17 cellular contexts compared by ENCODE assay signal in genomic region chr3:115217292-115217677, GRCh38.
DNase-seq lines count a peak whose midpoint lies in the region; ATAC-seq, FAIRE-seq and TF ChIP-seq lines count a peak whose summit lies in the region.
"Had no signal": no experiment of that assay in that cellular context is flagged by ENCODE, and none has a peak within 500 bp of the region (broad histone marks: within the 10 kb centered on the region; RNA-seq: fewer than 3 reads in every experiment).

No MANE protein-coding gene starts in this region.

- H3K4me1 Mint-ChIP-seq in glutamatergic neuron (ENCODE audit: low read depth, unreplicated experiment) = peaks cover 17% of the 10 kb centered on the region
- H3K4me1 Mint-ChIP-seq in activated CD4-positive, alpha-beta memory T cell treated with anti-CD3 and anti-CD28 coated beads for 36 hours (ENCODE audit: low read depth) = no peaks in the 10 kb centered on the region
- H3K4me1 Mint-ChIP-seq: CD4-positive, CD25-positive, alpha-beta regulatory T cell had no signal

- H2AFZ ChIP-seq in HepG2 (ENCODE audit: low read length) = no peak overlapping the region
- peak overlapping the region; percentile 38 for H2AFZ ChIP-seq in smooth muscle cell (ENCODE audit: low read depth)

- in situ Hi-C loops in HepG2 (cut with HindIII; ENCODE audit: extremely low pct_ligation_motif_present, low pct_unique_long_range_greater_than_20kb) = loop anchor here (5.0 kb wide), 2 partner anchors 475 to 600 kb away; no protein-coding TSS in a partner anchor

- TF ChIP-seq POLR2A in HepG2 (IDR thresholded peaks at IDR 0.05; ENCODE audit: insufficient read depth in 1 of 2, low read depth in 2 of 2, low read length in 2 of 2) = no peak
- no peak for TF ChIP-seq POLR2A in right lobe of liver (IDR thresholded peaks at IDR 0.05)

- H3K4me2 ChIP-seq in HepG2 (ENCODE audit: low read depth, low read length) (no peak overlapping the region), smooth muscle cell (peak overlapping the region; percentile 12)
- H3K4me2 ChIP-seq: BLaER1 had no signal

- H3F3A ChIP-seq in smooth muscle cell (ENCODE audit: low read depth) = peaks cover 3% of the 10 kb centered on the region

- H3K79me2 ChIP-seq in HepG2 (ENCODE audit: insufficient read depth, low read length) (no peaks in the 10 kb centered on the region), smooth muscle cell (ENCODE audit: low read depth) (no peaks in the 10 kb centered on the region)

- 2% methylated on average over 2 of the region's 2 CpGs for WGBS in HepG2 (ENCODE audit: low lambda C conversion rate)
- 2% methylated on average over 2 of the region's 2 CpGs for WGBS in right lobe of liver (ENCODE audit: insufficient coverage, low coverage, low lambda C conversion rate, missing lambda C conversion rate)
- WGBS in smooth muscle cell (ENCODE audit: low lambda C conversion rate) = 18% methylated on average over 2 of the region's 2 CpGs

- peaks cover 15% of the 10 kb centered on the region for H3K4me1 ChIP-seq in HepG2 (ENCODE audit: insufficient read depth, low read length)
- no peaks in the 10 kb centered on the region for H3K4me1 ChIP-seq in right lobe of liver
- H3K4me1 ChIP-seq in RWPE2 (ENCODE audit: insufficient read depth, poor library complexity, severe bottlenecking) = peaks cover 5% of the 10 kb centered on the region
- peaks cover 12% of the 10 kb centered on the region for H3K4me1 ChIP-seq in smooth muscle cell (ENCODE audit: low read depth)
- H3K4me1 ChIP-seq in tibial artery = peaks cover 0 to 10% (median 2%) of the 10 kb centered on the region in 4 donors
- H3K4me1 ChIP-seq: BLaER1 had no signal

- TF ChIP-seq RAD21 in HepG2 (CRISPR knock-in tag; IDR thresholded peaks at IDR 0.05) = no peak

- intact Hi-C loops in HepG2 (cut with micrococcal nuclease; ENCODE audit: unreplicated experiment) = loop anchor here (1.0 to 10.0 kb wide), 6 partner anchors 122 to 708 kb away; no protein-coding TSS in a partner anchor
- intact Hi-C loops in right lobe of liver (cut with DNase I) = no loop called here
- intact Hi-C loops in tibial artery (cut with DNase I; ENCODE audit: low total_unique reads) = loop anchor here (5.0 kb wide), 2 partner anchors 475 to 570 kb away; no protein-coding TSS in a partner anchor
- intact Hi-C loops in activated CD4-positive, alpha-beta memory T cell treated with anti-CD3 and anti-CD28 coated beads for 36 hours (cut with micrococcal nuclease) = loop anchor here (1.0 to 10.0 kb wide), 3 partner anchors 476 to 600 kb away; no protein-coding TSS in a partner anchor

- no peaks in the 10 kb centered on the region for H3K9me3 ChIP-seq in HepG2 (ENCODE audit: low read length)
- no peaks in the 10 kb centered on the region for H3K9me3 ChIP-seq in right lobe of liver
- H3K9me3 ChIP-seq in RWPE2 (ENCODE audit: severe bottlenecking) = no peaks in the 10 kb centered on the region
- no peaks in the 10 kb centered on the region for H3K9me3 ChIP-seq in smooth muscle cell (replicated peaks; ENCODE audit: low read depth)
- no peaks in the 10 kb centered on the region for H3K9me3 ChIP-seq in tibial artery
- H3K9me3 ChIP-seq: BLaER1, SJSA1 had no signal

- FAIRE-seq in HepG2 (lab: Jason Lieb, UNC) = no peak
- FAIRE-seq: GM19239 had no signal

- peak overlapping the region; percentile 99 for H3K27ac Mint-ChIP-seq in glutamatergic neuron (ENCODE audit: unreplicated experiment)
- no peak overlapping the region for H3K27ac Mint-ChIP-seq in activated CD4-positive, alpha-beta memory T cell treated with anti-CD3 and anti-CD28 coated beads for 36 hours
- H3K27ac Mint-ChIP-seq: CD4-positive, CD25-positive, alpha-beta regulatory T cell; H9; IgD-negative memory B cell had no signal

- H3K4me3 ChIP-seq in HepG2 (replicated peaks in 1 of 3; ENCODE audit: insufficient read depth in 1 of 3, low read depth in 2 of 3, low read length in 3 of 3) = no peak overlapping the region
- H3K4me3 ChIP-seq in right lobe of liver = no peak overlapping the region
- no peak overlapping the region for H3K4me3 ChIP-seq in RWPE2 (ENCODE audit: severe bottlenecking)
- H3K4me3 ChIP-seq in smooth muscle cell = no peak overlapping the region
- no peak overlapping the region for H3K4me3 ChIP-seq in tibial artery
- H3K4me3 ChIP-seq: BLaER1, SJSA1 had no signal

- no peaks in the 10 kb centered on the region for H4K20me1 ChIP-seq in HepG2 (ENCODE audit: insufficient read depth, low read length)
- no peaks in the 10 kb centered on the region for H4K20me1 ChIP-seq in smooth muscle cell (ENCODE audit: low read depth)
- H4K20me1 ChIP-seq: BLaER1 had no signal

- DNase-seq in HepG2 (ENCODE audit: low spot score) (no peak), right lobe of liver (no peak), RWPE2 (ENCODE audit: low spot score) (no peak), glutamatergic neuron (no peak), smooth muscle cell (lab: John Stamatoyannopoulos, UW; ENCODE audit: unreplicated experiment) (no peak), tibial artery (no peak), SKM-1 treated with dmso at 0.1 percent for 144 hours (lab: John Stamatoyannopoulos, UW; ENCODE audit: unreplicated experiment) (no peak)
- no peak for DNase-seq in activated CD4-positive, alpha-beta memory T cell treated with anti-CD3 and anti-CD28 coated beads for 36 hours
- DNase-seq: 8988T, H9, Right ventricle myocardium superior had no signal

- TF ChIP-seq EP300 in HepG2 (IDR thresholded peaks at IDR 0.05; ENCODE audit: low read depth in 2 of 2, low read length in 2 of 2) (no peak), HepG2 (CRISPR knock-in tag; IDR thresholded peaks at IDR 0.05; ENCODE audit: borderline replicate concordance) (no peak)

- H3K36me3 Mint-ChIP-seq in glutamatergic neuron (ENCODE audit: unreplicated experiment) = no peaks in the 10 kb centered on the region
- H3K36me3 Mint-ChIP-seq in activated CD4-positive, alpha-beta memory T cell treated with anti-CD3 and anti-CD28 coated beads for 36 hours = peaks cover 2% of the 10 kb centered on the region
- H3K36me3 Mint-ChIP-seq: IgD-negative memory B cell had no signal

- H3K36me3 ChIP-seq in HepG2 (replicated peaks in 1 of 2; ENCODE audit: control insufficient read depth in 1 of 2, insufficient read depth in 2 of 2, low read length in 2 of 2) (no peaks in the 10 kb centered on the region), right lobe of liver (no peaks in the 10 kb centered on the region), RWPE2 (ENCODE audit: low read depth) (no peaks in the 10 kb centered on the region), smooth muscle cell (ENCODE audit: low read depth) (no peaks in the 10 kb centered on the region), tibial artery (no peaks in the 10 kb centered on the region)
- H3K36me3 ChIP-seq: BLaER1, SJSA1 had no signal

- H3K4me3 Mint-ChIP-seq in glutamatergic neuron (ENCODE audit: unreplicated experiment) = no peak overlapping the region
- H3K4me3 Mint-ChIP-seq in activated CD4-positive, alpha-beta memory T cell treated with anti-CD3 and anti-CD28 coated beads for 36 hours = no peak overlapping the region
- H3K4me3 Mint-ChIP-seq: CD4-positive, CD25-positive, alpha-beta regulatory T cell; H9; IgD-negative memory B cell had no signal

- no TSS peak for BruUV-seq in HepG2 (replicated peaks; lab: Mats Ljungman, UMichigan)

- CTCF ChIA-PET in HepG2 (lab: Yijun Ruan, JAX; ENCODE audit: low intra/inter-chr PET ratio, low total read pairs) = interaction anchor here (1.3 to 1.5 kb wide), 3 partner anchors 475 to 602 kb away, joined by 6 to 9 read pairs (median 6); no protein-coding TSS in a partner anchor
- CTCF ChIA-PET in activated CD4-positive, alpha-beta memory T cell treated with anti-CD3 and anti-CD28 coated beads for 36 hours (lab: Charles Lee) = interaction anchor here (0.6 to 2.2 kb wide), 11 partner anchors 18 to 601 kb away, joined by 3 to 24 read pairs (median 4); no protein-coding TSS in a partner anchor

- ATAC-seq in HepG2 (no peak), right lobe of liver (no peak), RWPE2 (ENCODE audit: low read depth) (peak; percentile 10; the same call in 1 of the 3 replicates)

- no peaks in the 10 kb centered on the region for H3K27me3 ChIP-seq in HepG2 (ENCODE audit: control insufficient read depth in 1 of 2, insufficient read depth in 2 of 2, low read length in 2 of 2)
- H3K27me3 ChIP-seq in right lobe of liver = no peaks in the 10 kb centered on the region
- H3K27me3 ChIP-seq in RWPE2 (ENCODE audit: insufficient read depth, poor library complexity, severe bottlenecking) = no peaks in the 10 kb centered on the region
- H3K27me3 ChIP-seq in smooth muscle cell (ENCODE audit: low read depth) = no peaks in the 10 kb centered on the region
- no peaks in the 10 kb centered on the region for H3K27me3 ChIP-seq in tibial artery
- H3K27me3 ChIP-seq: BLaER1, SJSA1 had no signal

- no peaks in the 10 kb centered on the region for H3K9me3 Mint-ChIP-seq in glutamatergic neuron (ENCODE audit: unreplicated experiment)
- peaks cover 5% of the 10 kb centered on the region for H3K9me3 Mint-ChIP-seq in activated CD4-positive, alpha-beta memory T cell treated with anti-CD3 and anti-CD28 coated beads for 36 hours
- H3K9me3 Mint-ChIP-seq: CD4-positive, CD25-positive, alpha-beta regulatory T cell; H9; HFFc6; IgD-negative memory B cell had no signal

- POLR2A ChIA-PET in HepG2 (lab: Yijun Ruan, JAX) = no interaction called here
- POLR2A ChIA-PET in activated CD4-positive, alpha-beta memory T cell treated with anti-CD3 and anti-CD28 coated beads for 36 hours (lab: Charles Lee) = no interaction called here

- no peaks in the 10 kb centered on the region for H3K27me3 Mint-ChIP-seq in glutamatergic neuron (ENCODE audit: unreplicated experiment)
- H3K27me3 Mint-ChIP-seq in activated CD4-positive, alpha-beta memory T cell treated with anti-CD3 and anti-CD28 coated beads for 36 hours = peaks cover 2% of the 10 kb centered on the region
- H3K27me3 Mint-ChIP-seq: CD4-positive, CD25-positive, alpha-beta regulatory T cell; IgD-negative memory B cell had no signal

- H3K9ac ChIP-seq in HepG2 (ENCODE audit: insufficient read depth, low read depth, low read length) (no peak overlapping the region), smooth muscle cell (ENCODE audit: low read depth) (no peak overlapping the region)
- H3K9ac ChIP-seq: BLaER1 had no signal

- TF ChIP-seq CTCF in HepG2 (CRISPR knock-in tag; IDR thresholded peaks at IDR 0.05) (no peak), right lobe of liver (IDR thresholded peaks at IDR 0.05) (no peak), RWPE2 (IDR thresholded peaks at IDR 0.05; ENCODE audit: poor library complexity, severe bottlenecking) (no peak), glutamatergic neuron (IDR thresholded peaks at IDR 0.05; ENCODE audit: partially characterized antibody, unreplicated experiment) (no peak), smooth muscle cell (IDR thresholded peaks at IDR 0.05; ENCODE audit: borderline replicate concordance, insufficient read depth, poor library complexity, severe bottlenecking) (no peak), tibial artery (IDR thresholded peaks at IDR 0.05) (no peak)

- no peak overlapping the region for H3K27ac ChIP-seq in HepG2 (ENCODE audit: extremely low read length, insufficient read depth, low read length)
- no peak overlapping the region for H3K27ac ChIP-seq in right lobe of liver
- no peak overlapping the region for H3K27ac ChIP-seq in RWPE2 (ENCODE audit: poor library complexity, severe bottlenecking)
- no peak overlapping the region for H3K27ac ChIP-seq in smooth muscle cell (ENCODE audit: low read depth)
- no peak overlapping the region for H3K27ac ChIP-seq in tibial artery
- H3K27ac ChIP-seq: BLaER1 had no signal

Comparison
In these comparisons a context has a peak if more than half of its experiments do, and no peak if none do; other contexts are left out.
1. intact Hi-C loops: an anchor here in HepG2 (1.0 to 10.0 kb wide), tibial artery (5.0 kb wide) and activated CD4-positive, alpha-beta memory T cell treated with anti-CD3 and anti-CD28 coated beads for 36 hours (1.0 to 10.0 kb wide); none called in right lobe of liver.